26 cellular contexts compared by ENCODE assay signal in genomic region chr3:66898155-66898554, GRCh38.
DNase-seq lines count a peak whose midpoint lies in the region; ATAC-seq lines count a peak whose summit lies in the region.
"Had no signal": no experiment of that assay in that cellular context is flagged by ENCODE, and none has a peak within 500 bp of the region (broad histone marks: within the 10 kb centered on the region; RNA-seq: fewer than 3 reads in every experiment).

No MANE protein-coding gene starts in this region.

- H3K36me3 Mint-ChIP-seq in natural killer cell treated with Interleukin-12 subunit alpha and Interleukin-12 subunit beta and Interleukin-15 and Interleukin-18, amount 100 ng/mL, for 72 hours, result peaks cover 59% of the 10 kb centered on the region
- H3K36me3 Mint-ChIP-seq: CD14-positive monocyte had no signal

- ATAC-seq in HG02610 (IDR thresholded peaks at IDR 0.05; ENCODE audit: unreplicated experiment), result no peak
- no peak for ATAC-seq in natural killer cell treated with Interleukin-12 subunit alpha and Interleukin-12 subunit beta and Interleukin-15 and Interleukin-18, amount 100 ng/mL, for 72 hours
- ATAC-seq: A549, GM12878, GM23338, HCT116 had no signal

- peaks cover 36% of the 10 kb centered on the region for H3K9me3 Mint-ChIP-seq in natural killer cell treated with Interleukin-12 subunit alpha and Interleukin-12 subunit beta and Interleukin-15 and Interleukin-18, amount 100 ng/mL, for 72 hours

- no peak overlapping the region for H3K4me3 Mint-ChIP-seq in natural killer cell treated with Interleukin-12 subunit alpha and Interleukin-12 subunit beta and Interleukin-15 and Interleukin-18, amount 100 ng/mL, for 72 hours
- H3K4me3 Mint-ChIP-seq: CD14-positive monocyte; CD4-positive, alpha-beta T cell; CD8-positive, alpha-beta memory T cell; GM23338; H9; HFFc6 had no signal

- no peak overlapping the region for H3K27ac Mint-ChIP-seq in natural killer cell treated with Interleukin-12 subunit alpha and Interleukin-12 subunit beta and Interleukin-15 and Interleukin-18, amount 100 ng/mL, for 72 hours
- H3K27ac Mint-ChIP-seq: CD14-positive monocyte; CD4-positive, alpha-beta T cell; GM23338; H9; HFFc6 had no signal

- H3K27ac ChIP-seq in Karpas-422 (ENCODE audit: low read length), result no peak overlapping the region
- H3K27ac ChIP-seq: A549; BLaER1 treated with 17β-estradiol and CSF1 and Interleukin-3, amounts not matched to agents 10 nM and 100 nM had no signal

- H4K20me1 ChIP-seq in Karpas-422 (ENCODE audit: insufficient read depth, low read depth, low read length), result no peaks in the 10 kb centered on the region
- H4K20me1 ChIP-seq: BLaER1 treated with 17β-estradiol and CSF1 and Interleukin-3, amounts not matched to agents 10 nM and 100 nM had no signal

- DNase-seq in DMS53 (lab: John Stamatoyannopoulos, UW) (peak; percentile 1), DMS53 treated with DMSO at 0.1 percent for 48 hours (lab: John Stamatoyannopoulos, UW; ENCODE audit: unreplicated experiment) (no peak), Karpas-422 (peak; percentile 62), OCI-M1 (lab: John Stamatoyannopoulos, UW) (peak; percentile 11), retina (peak; percentile 15), NCI-H69 (lab: John Stamatoyannopoulos, UW) (no peak)
- DNase-seq in natural killer cell treated with Interleukin-12 subunit alpha and Interleukin-12 subunit beta and Interleukin-15 and Interleukin-18, amount 100 ng/mL, for 72 hours (ENCODE audit: low spot score), result no peak
- DNase-seq: 8988T; ACHN; AML-193; BE2C; Calu3; CD4-positive, alpha-beta T cell; CD8-positive, alpha-beta memory T cell; COR-L47; EL; GDM1; H9; HFFc6 had no signal

- H3K36me3 ChIP-seq in Karpas-422 (ENCODE audit: insufficient read depth, low read length), result peaks cover 7% of the 10 kb centered on the region; the same call in 1 of the 2 replicates
- H3K36me3 ChIP-seq: BE2C; BLaER1 treated with 17β-estradiol and CSF1 and Interleukin-3, amounts not matched to agents 10 nM and 100 nM had no signal

- H3K79me2 ChIP-seq in Karpas-422 (ENCODE audit: low read length), result no peaks in the 10 kb centered on the region

- H3K9me3 ChIP-seq in Karpas-422 (ENCODE audit: low read length), result peaks cover 27% of the 10 kb centered on the region
- H3K9me3 ChIP-seq: BE2C had no signal

- no peak overlapping the region for H3K4me2 ChIP-seq in Karpas-422 (ENCODE audit: low read depth, low read length, poor library complexity, severe bottlenecking)
- H3K4me2 ChIP-seq: A549; BLaER1 treated with 17β-estradiol and CSF1 and Interleukin-3, amounts not matched to agents 10 nM and 100 nM; GM23338 had no signal

- H3K9me2 ChIP-seq in Karpas-422 (replicated peaks; ENCODE audit: insufficient read depth, low read length), result no peaks in the 10 kb centered on the region

- no peak overlapping the region for H3K9ac ChIP-seq in Karpas-422 (ENCODE audit: low read length)
- H3K9ac ChIP-seq: BLaER1 treated with 17β-estradiol and CSF1 and Interleukin-3, amounts not matched to agents 10 nM and 100 nM had no signal

- no peaks in the 10 kb centered on the region for H3K27me3 Mint-ChIP-seq in natural killer cell treated with Interleukin-12 subunit alpha and Interleukin-12 subunit beta and Interleukin-15 and Interleukin-18, amount 100 ng/mL, for 72 hours
- H3K27me3 Mint-ChIP-seq: CD4-positive, alpha-beta T cell had no signal

- no peak overlapping the region for H2AFZ ChIP-seq in Karpas-422 (ENCODE audit: low read length)
- H2AFZ ChIP-seq: GM23338 had no signal

- H3K4me1 ChIP-seq in Karpas-422 (ENCODE audit: low read length), result peaks cover 3% of the 10 kb centered on the region
- H3K4me1 ChIP-seq: A549; BE2C; BLaER1 treated with 17β-estradiol and CSF1 and Interleukin-3, amounts not matched to agents 10 nM and 100 nM had no signal

- H3K4me3 ChIP-seq in Karpas-422 (ENCODE audit: low read length), result no peak overlapping the region
- H3K4me3 ChIP-seq: A549; BLaER1 treated with 17β-estradiol and CSF1 and Interleukin-3, amounts not matched to agents 10 nM and 100 nM; GM12878; GM23338 had no signal

- H3K4me1 Mint-ChIP-seq in natural killer cell treated with Interleukin-12 subunit alpha and Interleukin-12 subunit beta and Interleukin-15 and Interleukin-18, amount 100 ng/mL, for 72 hours (ENCODE audit: low read depth in 2 of 2), result peaks cover 0 to 9% of the 10 kb centered on the region in 2 donors
- H3K4me1 Mint-ChIP-seq: CD14-positive monocyte, GM23338, H9 had no signal

- H3K27me3 ChIP-seq in Karpas-422 (ENCODE audit: low read length), result no peaks in the 10 kb centered on the region
- H3K27me3 ChIP-seq: BE2C; BLaER1 treated with 17β-estradiol and CSF1 and Interleukin-3, amounts not matched to agents 10 nM and 100 nM had no signal

Comparison
In these comparisons a context has a peak if more than half of its experiments do, and no peak if none do; other contexts are left out.
1. DNase-seq: peak in DMS53 (single experiment), Karpas-422 (single experiment), OCI-M1 (single experiment) and retina (single experiment); none in DMS53 treated with DMSO at 0.1 percent for 48 hours (single experiment), natural killer cell treated with Interleukin-12 subunit alpha and Interleukin-12 subunit beta and Interleukin-15 and Interleukin-18, amount 100 ng/mL, for 72 hours (single experiment) and NCI-H69 (single experiment).